In the genomic region with DNA sequence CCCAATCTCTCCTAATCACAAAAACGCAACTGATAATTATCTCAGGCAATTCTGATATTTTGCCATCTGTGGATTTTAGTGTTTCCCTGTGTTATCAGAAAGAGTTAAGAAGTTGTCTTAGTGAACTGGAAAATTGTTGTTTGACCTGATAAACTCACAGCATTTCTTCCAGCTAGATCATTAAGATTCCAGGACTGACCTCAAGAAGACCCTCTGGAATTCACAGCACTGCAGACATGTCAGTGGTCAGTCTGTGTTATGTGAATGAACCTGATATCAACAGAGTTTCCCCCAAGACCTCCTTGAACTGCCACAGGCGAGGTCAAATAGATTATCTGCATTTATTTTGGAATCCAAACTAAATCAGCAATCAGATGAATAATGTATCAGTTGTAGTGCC, we compare ENCODE assay signal across 24 cellular contexts.
"Had no signal": no experiment of that assay in that cellular context is flagged by ENCODE, and none has a peak within 500 bp of the region (broad histone marks: within the 10 kb centered on the region; RNA-seq: fewer than 3 reads in every experiment).

No MANE protein-coding gene starts in this region.

- ATAC-seq: left colon; left lung; natural killer cell; right cardiac atrium; sciatic nerve; stimulated activated effector memory CD8-positive, alpha-beta T cell treated with anti-CD3 and anti-CD28 coated beads, Interleukin-12 subunit alpha, Interleukin-12 subunit beta, amount 100 ng/mL, for 72 hours had no signal

- H3K27me3 ChIP-seq: left lung, ovary, spleen, suprapubic skin, tibial nerve, uterus had no signal

- H3K27ac ChIP-seq: left lung, spleen, suprapubic skin, thoracic aorta, tibial nerve, uterus had no signal

- H3K4me3 Mint-ChIP-seq: immature natural killer cell; naive B cell; natural killer cell; stimulated activated effector memory CD8-positive, alpha-beta T cell treated with anti-CD3 and anti-CD28 coated beads, Interleukin-12 subunit alpha, Interleukin-12 subunit beta, amount 100 ng/mL, for 72 hours; stimulated activated naive CD8-positive, alpha-beta T cell treated with anti-CD3 and anti-CD28 coated beads, Interleukin-15, Interleukin-2, amounts not matched to agents 100 ng/mL and 50 ng/mL, for 24 hours; type B pancreatic cell had no signal

- H3K4me1 ChIP-seq: left lung, spleen, suprapubic skin had no signal

- H3K4me3 ChIP-seq: left lung, lung, ovary, spleen, suprapubic skin, thoracic aorta, tibial nerve, uterus had no signal

- H3K27ac Mint-ChIP-seq: immature natural killer cell; naive B cell; natural killer cell; progenitor cell of endocrine pancreas; stimulated activated effector memory CD8-positive, alpha-beta T cell treated with anti-CD3 and anti-CD28 coated beads, Interleukin-12 subunit alpha, Interleukin-12 subunit beta, amount 100 ng/mL, for 72 hours; stimulated activated naive CD8-positive, alpha-beta T cell treated with anti-CD3 and anti-CD28 coated beads, Interleukin-15, Interleukin-2, amounts not matched to agents 100 ng/mL and 50 ng/mL, for 24 hours; type B pancreatic cell had no signal

- DNase-seq: hypothalamus; immature natural killer cell; kidney; left colon; left lung; naive B cell; natural killer cell; ovary; right cardiac atrium; small intestine; spleen; stimulated activated CD4-positive, alpha-beta T cell treated with anti-CD3 and anti-CD28 coated beads, Interleukin-4, amount 100 ng/mL, for 24 hours; stimulated activated naive CD4-positive, alpha-beta T cell; uterus had no signal

- H3K27me3 Mint-ChIP-seq: naive B cell; progenitor cell of endocrine pancreas; stimulated activated naive CD8-positive, alpha-beta T cell treated with anti-CD3 and anti-CD28 coated beads, Interleukin-15, Interleukin-2, amounts not matched to agents 100 ng/mL and 50 ng/mL, for 24 hours; type B pancreatic cell had no signal

- H3K36me3 Mint-ChIP-seq: immature natural killer cell; naive B cell; stimulated activated effector memory CD8-positive, alpha-beta T cell treated with anti-CD3 and anti-CD28 coated beads, Interleukin-12 subunit alpha, Interleukin-12 subunit beta, amount 100 ng/mL, for 72 hours; type B pancreatic cell had no signal

- H3K9me3 Mint-ChIP-seq: type B pancreatic cell had no signal

- H3K9me3 ChIP-seq: ovary, suprapubic skin, thoracic aorta, tibial nerve, uterus had no signal

- FAIRE-seq: islet of Langerhans, kidney, small intestine had no signal

- H3K36me3 ChIP-seq: left lung, ovary, spleen, suprapubic skin, thoracic aorta, tibial nerve, uterus had no signal

- H3K4me1 Mint-ChIP-seq: immature natural killer cell; naive B cell; natural killer cell; stimulated activated effector memory CD8-positive, alpha-beta T cell treated with anti-CD3 and anti-CD28 coated beads, Interleukin-12 subunit alpha, Interleukin-12 subunit beta, amount 100 ng/mL, for 72 hours had no signal
